24 cellular contexts compared by ENCODE assay signal in the genomic region with DNA sequence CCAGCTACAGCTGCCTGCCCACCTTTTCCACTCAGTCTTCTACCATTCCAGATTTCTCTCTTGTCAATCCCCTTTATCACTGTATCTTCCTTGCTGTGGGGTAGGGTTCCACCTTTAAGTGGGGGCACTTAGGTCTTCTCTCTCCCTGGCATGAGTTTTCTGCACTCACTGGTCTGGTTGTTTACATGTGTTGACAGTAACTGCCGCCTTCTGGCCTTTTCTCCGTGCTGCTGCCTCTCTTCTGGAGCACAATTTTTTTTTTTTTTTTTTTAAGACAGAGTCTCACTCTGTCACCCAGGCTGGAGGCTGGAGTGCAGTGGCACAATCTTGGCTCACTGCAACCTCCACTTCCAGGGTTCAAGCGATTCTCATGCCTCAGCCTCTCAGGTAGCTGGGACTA. TPM values are rescaled to one million over a fixed set of nuclear protein-coding genes. Genes with fewer than 3 reads are reported as not detected.
DNase-seq lines count a peak whose midpoint lies in the region; ATAC-seq, FAIRE-seq and TF ChIP-seq lines count a peak whose summit lies in the region.
"Had no signal": no experiment of that assay in that cellular context is flagged by ENCODE, and none has a peak within 500 bp of the region (broad histone marks: within the 10 kb centered on the region; RNA-seq: fewer than 3 reads in every experiment).

No MANE protein-coding gene starts in this region.

- no peak for DNase-seq in activated T-cell treated with anti-CD3 and anti-CD28 coated beads, Interleukin-2, amount 50 U/mL, for 24 hours
- no peak for DNase-seq in activated T-cell treated with anti-CD3 and anti-CD28 coated beads for 4 hours
- peak; percentile 70 for DNase-seq in M059J (ENCODE audit: low read depth)
- no peak for DNase-seq in chondrocyte (ENCODE audit: low spot score)
- no peak for DNase-seq in progenitor cell of endocrine pancreas (ENCODE audit: low spot score, unreplicated experiment)
- no peak for DNase-seq in activated CD8-positive, alpha-beta memory T cell treated with anti-CD3 and anti-CD28 coated beads, Interleukin-2, amount 10 ng/mL, durations not matched to agents 7 days and 5 days
- DNase-seq in activated CD4-positive, alpha-beta T cell treated with anti-CD3 and anti-CD28 coated beads, Interleukin-2, amount 50 U/mL, for 48 hours, result no peak
- DNase-seq in RCC 7860 (ENCODE audit: low spot score), result no peak
- DNase-seq: body of pancreas; CD4-positive, alpha-beta memory T cell; DMS 273 treated with DMSO at 0.1 percent for 48 hours; foreskin keratinocyte; KG1; left cardiac atrium; MV-4-11; NCI-H146; NCI-H524 treated with DMSO at 0.1 percent for 48 hours; psoas muscle; T-helper 9 cell; tibial artery had no signal

- CTCF ChIA-PET in activated CD8-positive, alpha-beta memory T cell treated with anti-CD3 and anti-CD28 coated beads, Interleukin-2, amount 10 ng/mL, durations not matched to agents 7 days and 5 days (lab: Charles Lee), result no interaction called here

- H3K27me3 Mint-ChIP-seq in activated T-cell treated with anti-CD3 and anti-CD28 coated beads, Interleukin-2, amount 50 U/mL, for 24 hours, result no peaks in the 10 kb centered on the region
- H3K27me3 Mint-ChIP-seq in chondrocyte (ENCODE audit: low read depth) (no peaks in the 10 kb centered on the region), progenitor cell of endocrine pancreas (no peaks in the 10 kb centered on the region)
- no peaks in the 10 kb centered on the region for H3K27me3 Mint-ChIP-seq in activated CD8-positive, alpha-beta memory T cell treated with anti-CD3 and anti-CD28 coated beads, Interleukin-2, amount 10 ng/mL, durations not matched to agents 7 days and 5 days
- H3K27me3 Mint-ChIP-seq: CD4-positive, alpha-beta memory T cell; memory B cell had no signal

- no peaks in the 10 kb centered on the region for H3K9me3 Mint-ChIP-seq in activated T-cell treated with anti-CD3 and anti-CD28 coated beads, Interleukin-2, amount 50 U/mL, for 24 hours
- H3K9me3 Mint-ChIP-seq in chondrocyte (ENCODE audit: low read depth) (no peaks in the 10 kb centered on the region), progenitor cell of endocrine pancreas (ENCODE audit: low read depth) (no peaks in the 10 kb centered on the region)
- no peaks in the 10 kb centered on the region for H3K9me3 Mint-ChIP-seq in activated CD8-positive, alpha-beta memory T cell treated with anti-CD3 and anti-CD28 coated beads, Interleukin-2, amount 10 ng/mL, durations not matched to agents 7 days and 5 days (ENCODE audit: low read depth)
- H3K9me3 Mint-ChIP-seq: GM23338, memory B cell had no signal

- H3K4me3 Mint-ChIP-seq in activated T-cell treated with anti-CD3 and anti-CD28 coated beads, Interleukin-2, amount 50 U/mL, for 24 hours, result no peak overlapping the region
- H3K4me3 Mint-ChIP-seq in chondrocyte (ENCODE audit: unreplicated experiment) (no peak overlapping the region), progenitor cell of endocrine pancreas (ENCODE audit: low read depth) (no peak overlapping the region)
- H3K4me3 Mint-ChIP-seq in activated CD8-positive, alpha-beta memory T cell treated with anti-CD3 and anti-CD28 coated beads, Interleukin-2, amount 10 ng/mL, durations not matched to agents 7 days and 5 days, result no peak overlapping the region
- H3K4me3 Mint-ChIP-seq: CD4-positive, alpha-beta memory T cell; GM23338; memory B cell had no signal

- ATAC-seq in activated CD8-positive, alpha-beta memory T cell treated with anti-CD3 and anti-CD28 coated beads, Interleukin-2, amount 10 ng/mL, durations not matched to agents 7 days and 5 days, result no peak
- ATAC-seq: body of pancreas, foreskin keratinocyte, GM23338, left cardiac atrium, psoas muscle, Right ventricle myocardium inferior had no signal

- TF ChIP-seq CTCF in chondrocyte (IDR thresholded peaks at IDR 0.05), result no peak
- TF ChIP-seq CTCF in progenitor cell of endocrine pancreas (IDR thresholded peaks at IDR 0.05; ENCODE audit: unreplicated experiment), result no peak

- no peak for FAIRE-seq in RCC 7860 (lab: Jason Lieb, UNC)
- FAIRE-seq: HTR-8/SVneo had no signal

- H3K36me3 Mint-ChIP-seq in activated T-cell treated with anti-CD3 and anti-CD28 coated beads, Interleukin-2, amount 50 U/mL, for 24 hours (ENCODE audit: low read depth), result peaks cover 92% of the 10 kb centered on the region
- H3K36me3 Mint-ChIP-seq in chondrocyte (ENCODE audit: low read depth) (peaks cover 31% of the 10 kb centered on the region), progenitor cell of endocrine pancreas (ENCODE audit: insufficient read depth) (peaks cover 29% of the 10 kb centered on the region)
- peaks cover 70% of the 10 kb centered on the region for H3K36me3 Mint-ChIP-seq in activated CD8-positive, alpha-beta memory T cell treated with anti-CD3 and anti-CD28 coated beads, Interleukin-2, amount 10 ng/mL, durations not matched to agents 7 days and 5 days

- peak overlapping the region; percentile 64 for H3K27ac Mint-ChIP-seq in activated T-cell treated with anti-CD3 and anti-CD28 coated beads, Interleukin-2, amount 50 U/mL, for 24 hours
- peak overlapping the region; percentile 95 for H3K27ac Mint-ChIP-seq in chondrocyte (ENCODE audit: unreplicated experiment)
- H3K27ac Mint-ChIP-seq in progenitor cell of endocrine pancreas, result peak overlapping the region; percentile 78
- no peak overlapping the region for H3K27ac Mint-ChIP-seq in activated CD8-positive, alpha-beta memory T cell treated with anti-CD3 and anti-CD28 coated beads, Interleukin-2, amount 10 ng/mL, durations not matched to agents 7 days and 5 days
- H3K27ac Mint-ChIP-seq: GM23338 had no signal

- peaks cover 28% of the 10 kb centered on the region for H3K4me1 Mint-ChIP-seq in activated T-cell treated with anti-CD3 and anti-CD28 coated beads, Interleukin-2, amount 50 U/mL, for 24 hours (ENCODE audit: low read depth)
- H3K4me1 Mint-ChIP-seq in chondrocyte (ENCODE audit: low read depth), result peaks cover 25% of the 10 kb centered on the region
- H3K4me1 Mint-ChIP-seq in progenitor cell of endocrine pancreas (ENCODE audit: low read depth), result no peaks in the 10 kb centered on the region
- H3K4me1 Mint-ChIP-seq in activated CD8-positive, alpha-beta memory T cell treated with anti-CD3 and anti-CD28 coated beads, Interleukin-2, amount 10 ng/mL, durations not matched to agents 7 days and 5 days, result peaks cover 16% of the 10 kb centered on the region
- H3K4me1 Mint-ChIP-seq: GM23338, memory B cell had no signal

RNA-seq across cellular contexts. Expression of a gene that starts 12.0 kb away (rescaled TPM):
- 372 and 527 TPM in 2 replicates for total RNA-seq in M059J (2014; rRNA removed; shearing (Covaris generic))
- total RNA-seq in chondrocyte (45.4 to 49.5 TPM (median 46.2 TPM) in 3 replicates), progenitor cell of endocrine pancreas (56.6 and 62.3 TPM in 2 replicates)
- total RNA-seq in activated CD8-positive, alpha-beta memory T cell treated with anti-CD3 and anti-CD28 coated beads, Interleukin-2, amount 10 ng/mL, durations not matched to agents 7 days and 5 days, result 10 to 100 TPM; 65.2 to 74.4 TPM

RNA-seq across cellular contexts. Expression of a gene that starts 32.8 kb away (rescaled TPM):
- total RNA-seq in M059J (2014; rRNA removed; shearing (Covaris generic)), result 4.1 and 8.3 TPM in 2 replicates
- total RNA-seq in chondrocyte, result 5.6 to 6.5 TPM (median 5.9 TPM) in 3 replicates
- total RNA-seq in progenitor cell of endocrine pancreas, result 9.5 and 10.2 TPM in 2 replicates
- total RNA-seq in activated CD8-positive, alpha-beta memory T cell treated with anti-CD3 and anti-CD28 coated beads, Interleukin-2, amount 10 ng/mL, durations not matched to agents 7 days and 5 days, result 10 to 100 TPM; 10.2 to 11.1 TPM

RNA-seq across cellular contexts. Expression of a gene that starts 34.6 kb away (rescaled TPM):
- 8.4 and 10.6 TPM in 2 replicates for total RNA-seq in M059J (2014; rRNA removed; shearing (Covaris generic))
- total RNA-seq in chondrocyte (4.9 to 15.1 TPM (median 6.1 TPM) in 3 replicates), progenitor cell of endocrine pancreas (1.3 and 1.7 TPM in 2 replicates)
- total RNA-seq in activated CD8-positive, alpha-beta memory T cell treated with anti-CD3 and anti-CD28 coated beads, Interleukin-2, amount 10 ng/mL, durations not matched to agents 7 days and 5 days, result under 1 TPM; 0.21 to 0.61 TPM
